1 cellular context compared by ENCODE assay signal in the genomic region with DNA sequence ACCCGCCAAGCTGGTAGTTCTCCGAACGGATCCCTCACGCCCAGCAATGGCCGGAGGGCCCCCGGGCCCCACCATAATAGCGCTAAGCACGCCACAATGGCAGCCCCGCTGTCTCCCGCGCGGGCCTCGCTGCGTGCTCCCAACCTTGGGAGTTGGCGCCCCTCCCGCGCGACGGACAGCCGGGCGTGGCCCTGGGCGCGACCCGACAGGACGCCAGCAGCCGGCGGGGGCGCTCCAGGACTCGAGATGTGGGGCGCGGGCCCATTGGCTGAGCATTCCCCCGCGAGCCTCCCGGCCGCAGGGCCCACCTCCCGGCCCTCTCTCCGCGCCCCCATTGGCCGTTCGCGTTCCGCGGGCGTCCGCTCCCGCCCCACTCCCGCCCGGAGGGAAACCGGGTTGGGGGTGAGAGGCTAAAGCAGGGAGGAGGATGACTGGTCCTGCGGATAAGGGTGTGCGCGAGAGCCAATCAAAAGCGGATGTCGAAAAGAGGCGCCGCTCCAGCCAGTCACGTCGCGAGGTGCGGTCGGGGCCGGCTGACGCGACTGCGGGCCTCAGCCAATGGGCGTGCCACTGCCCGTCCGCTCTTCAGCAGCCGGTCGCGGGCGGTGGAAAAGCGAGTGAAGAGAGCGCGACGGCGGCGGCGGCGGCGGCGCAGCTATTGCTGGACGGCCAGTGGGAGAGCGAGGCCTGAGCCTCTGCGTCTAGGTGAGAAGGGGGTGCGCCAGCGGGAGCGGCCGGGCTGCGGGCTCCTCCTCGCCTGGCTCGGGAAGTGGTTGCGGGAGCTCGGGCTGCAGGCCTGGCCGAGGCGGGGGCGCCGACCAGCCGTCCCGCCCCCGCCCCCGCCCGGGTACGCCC.
A peak's percentile ranks its signal among the peaks of the same experiment; 100 is the strongest.
TF ChIP-seq lines count a peak whose summit lies in the region.

A gene with protein sequence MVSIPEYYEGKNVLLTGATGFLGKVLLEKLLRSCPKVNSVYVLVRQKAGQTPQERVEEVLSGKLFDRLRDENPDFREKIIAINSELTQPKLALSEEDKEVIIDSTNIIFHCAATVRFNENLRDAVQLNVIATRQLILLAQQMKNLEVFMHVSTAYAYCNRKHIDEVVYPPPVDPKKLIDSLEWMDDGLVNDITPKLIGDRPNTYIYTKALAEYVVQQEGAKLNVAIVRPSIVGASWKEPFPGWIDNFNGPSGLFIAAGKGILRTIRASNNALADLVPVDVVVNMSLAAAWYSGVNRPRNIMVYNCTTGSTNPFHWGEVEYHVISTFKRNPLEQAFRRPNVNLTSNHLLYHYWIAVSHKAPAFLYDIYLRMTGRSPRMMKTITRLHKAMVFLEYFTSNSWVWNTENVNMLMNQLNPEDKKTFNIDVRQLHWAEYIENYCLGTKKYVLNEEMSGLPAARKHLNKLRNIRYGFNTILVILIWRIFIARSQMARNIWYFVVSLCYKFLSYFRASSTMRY (plus strand): TSS at position 567 of the 855 bp plus-strand sequence. CDS start 26,098 bp downstream, outside the sequence.

TF ChIP-seq in WTC11, 78 proteins besides CTCF, POLR2A, EP300 and RAD21 (continued from another document and continues in another):
- TF ChIP-seq, protein P1, sequence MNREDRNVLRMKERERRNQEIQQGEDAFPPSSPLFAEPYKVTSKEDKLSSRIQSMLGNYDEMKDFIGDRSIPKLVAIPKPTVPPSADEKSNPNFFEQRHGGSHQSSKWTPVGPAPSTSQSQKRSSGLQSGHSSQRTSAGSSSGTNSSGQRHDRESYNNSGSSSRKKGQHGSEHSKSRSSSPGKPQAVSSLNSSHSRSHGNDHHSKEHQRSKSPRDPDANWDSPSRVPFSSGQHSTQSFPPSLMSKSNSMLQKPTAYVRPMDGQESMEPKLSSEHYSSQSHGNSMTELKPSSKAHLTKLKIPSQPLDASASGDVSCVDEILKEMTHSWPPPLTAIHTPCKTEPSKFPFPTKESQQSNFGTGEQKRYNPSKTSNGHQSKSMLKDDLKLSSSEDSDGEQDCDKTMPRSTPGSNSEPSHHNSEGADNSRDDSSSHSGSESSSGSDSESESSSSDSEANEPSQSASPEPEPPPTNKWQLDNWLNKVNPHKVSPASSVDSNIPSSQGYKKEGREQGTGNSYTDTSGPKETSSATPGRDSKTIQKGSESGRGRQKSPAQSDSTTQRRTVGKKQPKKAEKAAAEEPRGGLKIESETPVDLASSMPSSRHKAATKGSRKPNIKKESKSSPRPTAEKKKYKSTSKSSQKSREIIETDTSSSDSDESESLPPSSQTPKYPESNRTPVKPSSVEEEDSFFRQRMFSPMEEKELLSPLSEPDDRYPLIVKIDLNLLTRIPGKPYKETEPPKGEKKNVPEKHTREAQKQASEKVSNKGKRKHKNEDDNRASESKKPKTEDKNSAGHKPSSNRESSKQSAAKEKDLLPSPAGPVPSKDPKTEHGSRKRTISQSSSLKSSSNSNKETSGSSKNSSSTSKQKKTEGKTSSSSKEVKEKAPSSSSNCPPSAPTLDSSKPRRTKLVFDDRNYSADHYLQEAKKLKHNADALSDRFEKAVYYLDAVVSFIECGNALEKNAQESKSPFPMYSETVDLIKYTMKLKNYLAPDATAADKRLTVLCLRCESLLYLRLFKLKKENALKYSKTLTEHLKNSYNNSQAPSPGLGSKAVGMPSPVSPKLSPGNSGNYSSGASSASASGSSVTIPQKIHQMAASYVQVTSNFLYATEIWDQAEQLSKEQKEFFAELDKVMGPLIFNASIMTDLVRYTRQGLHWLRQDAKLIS (CRISPR knock-in tag; IDR thresholded peaks at IDR 0.05; ENCODE audit: borderline replicate concordance) = no peak
- TF ChIP-seq TEAD1 (CRISPR knock-in tag; IDR thresholded peaks at IDR 0.05) (peak; percentile 81), ATF1 (CRISPR knock-in tag; IDR thresholded peaks at IDR 0.05) (no peak), SOX15 (CRISPR knock-in tag; IDR thresholded peaks at IDR 0.05) (no peak), ZNF138 (CRISPR knock-in tag; conservative IDR thresholded peaks at IDR 0.05) (no peak), TCF7 (CRISPR knock-in tag; IDR thresholded peaks at IDR 0.05; ENCODE audit: low read depth) (no peak), RELA (CRISPR knock-in tag; IDR thresholded peaks at IDR 0.05; ENCODE audit: borderline replicate concordance) (no peak), ZNF263 (CRISPR knock-in tag; IDR thresholded peaks at IDR 0.05; ENCODE audit: low read depth) (no peak), FOXK1 (CRISPR knock-in tag; IDR thresholded peaks at IDR 0.05) (peak; percentile 31; the same call in 1 of the 2 replicates), NR1H2 (CRISPR knock-in tag; IDR thresholded peaks at IDR 0.05) (no peak), ETV6 (CRISPR knock-in tag; IDR thresholded peaks at IDR 0.05) (peak; percentile 83), TP53 (CRISPR knock-in tag; IDR thresholded peaks at IDR 0.05) (no peak), NFYB (CRISPR knock-in tag; conservative IDR thresholded peaks at IDR 0.05; ENCODE audit: low read depth) (peak; percentile 88)
- TF ChIP-seq, protein P2, sequence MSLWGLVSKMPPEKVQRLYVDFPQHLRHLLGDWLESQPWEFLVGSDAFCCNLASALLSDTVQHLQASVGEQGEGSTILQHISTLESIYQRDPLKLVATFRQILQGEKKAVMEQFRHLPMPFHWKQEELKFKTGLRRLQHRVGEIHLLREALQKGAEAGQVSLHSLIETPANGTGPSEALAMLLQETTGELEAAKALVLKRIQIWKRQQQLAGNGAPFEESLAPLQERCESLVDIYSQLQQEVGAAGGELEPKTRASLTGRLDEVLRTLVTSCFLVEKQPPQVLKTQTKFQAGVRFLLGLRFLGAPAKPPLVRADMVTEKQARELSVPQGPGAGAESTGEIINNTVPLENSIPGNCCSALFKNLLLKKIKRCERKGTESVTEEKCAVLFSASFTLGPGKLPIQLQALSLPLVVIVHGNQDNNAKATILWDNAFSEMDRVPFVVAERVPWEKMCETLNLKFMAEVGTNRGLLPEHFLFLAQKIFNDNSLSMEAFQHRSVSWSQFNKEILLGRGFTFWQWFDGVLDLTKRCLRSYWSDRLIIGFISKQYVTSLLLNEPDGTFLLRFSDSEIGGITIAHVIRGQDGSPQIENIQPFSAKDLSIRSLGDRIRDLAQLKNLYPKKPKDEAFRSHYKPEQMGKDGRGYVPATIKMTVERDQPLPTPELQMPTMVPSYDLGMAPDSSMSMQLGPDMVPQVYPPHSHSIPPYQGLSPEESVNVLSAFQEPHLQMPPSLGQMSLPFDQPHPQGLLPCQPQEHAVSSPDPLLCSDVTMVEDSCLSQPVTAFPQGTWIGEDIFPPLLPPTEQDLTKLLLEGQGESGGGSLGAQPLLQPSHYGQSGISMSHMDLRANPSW (CRISPR knock-in tag; conservative IDR thresholded peaks at IDR 0.05; ENCODE audit: low read depth) = no peak
- TF ChIP-seq, protein P3, sequence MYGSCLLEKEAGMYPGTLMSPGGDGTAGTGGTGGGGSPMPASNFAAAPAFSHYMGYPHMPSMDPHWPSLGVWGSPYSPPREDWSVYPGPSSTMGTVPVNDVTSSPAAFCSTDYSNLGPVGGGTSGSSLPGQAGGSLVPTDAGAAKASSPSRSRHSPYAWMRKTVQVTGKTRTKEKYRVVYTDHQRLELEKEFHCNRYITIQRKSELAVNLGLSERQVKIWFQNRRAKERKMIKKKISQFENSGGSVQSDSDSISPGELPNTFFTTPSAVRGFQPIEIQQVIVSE (CRISPR knock-in tag; IDR thresholded peaks at IDR 0.05; ENCODE audit: borderline replicate concordance) = no peak
- TF ChIP-seq, protein P4, sequence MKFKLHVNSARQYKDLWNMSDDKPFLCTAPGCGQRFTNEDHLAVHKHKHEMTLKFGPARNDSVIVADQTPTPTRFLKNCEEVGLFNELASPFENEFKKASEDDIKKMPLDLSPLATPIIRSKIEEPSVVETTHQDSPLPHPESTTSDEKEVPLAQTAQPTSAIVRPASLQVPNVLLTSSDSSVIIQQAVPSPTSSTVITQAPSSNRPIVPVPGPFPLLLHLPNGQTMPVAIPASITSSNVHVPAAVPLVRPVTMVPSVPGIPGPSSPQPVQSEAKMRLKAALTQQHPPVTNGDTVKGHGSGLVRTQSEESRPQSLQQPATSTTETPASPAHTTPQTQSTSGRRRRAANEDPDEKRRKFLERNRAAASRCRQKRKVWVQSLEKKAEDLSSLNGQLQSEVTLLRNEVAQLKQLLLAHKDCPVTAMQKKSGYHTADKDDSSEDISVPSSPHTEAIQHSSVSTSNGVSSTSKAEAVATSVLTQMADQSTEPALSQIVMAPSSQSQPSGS (CRISPR knock-in tag; IDR thresholded peaks at IDR 0.05; ENCODE audit: borderline replicate concordance, low read depth) = no peak
- TF ChIP-seq, protein P5, sequence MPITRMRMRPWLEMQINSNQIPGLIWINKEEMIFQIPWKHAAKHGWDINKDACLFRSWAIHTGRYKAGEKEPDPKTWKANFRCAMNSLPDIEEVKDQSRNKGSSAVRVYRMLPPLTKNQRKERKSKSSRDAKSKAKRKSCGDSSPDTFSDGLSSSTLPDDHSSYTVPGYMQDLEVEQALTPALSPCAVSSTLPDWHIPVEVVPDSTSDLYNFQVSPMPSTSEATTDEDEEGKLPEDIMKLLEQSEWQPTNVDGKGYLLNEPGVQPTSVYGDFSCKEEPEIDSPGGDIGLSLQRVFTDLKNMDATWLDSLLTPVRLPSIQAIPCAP (CRISPR knock-in tag; IDR thresholded peaks at IDR 0.05) = 0 out of 2 replicates have a peak, but pooled peaks have one; percentile 28
- TF ChIP-seq, protein P6, sequence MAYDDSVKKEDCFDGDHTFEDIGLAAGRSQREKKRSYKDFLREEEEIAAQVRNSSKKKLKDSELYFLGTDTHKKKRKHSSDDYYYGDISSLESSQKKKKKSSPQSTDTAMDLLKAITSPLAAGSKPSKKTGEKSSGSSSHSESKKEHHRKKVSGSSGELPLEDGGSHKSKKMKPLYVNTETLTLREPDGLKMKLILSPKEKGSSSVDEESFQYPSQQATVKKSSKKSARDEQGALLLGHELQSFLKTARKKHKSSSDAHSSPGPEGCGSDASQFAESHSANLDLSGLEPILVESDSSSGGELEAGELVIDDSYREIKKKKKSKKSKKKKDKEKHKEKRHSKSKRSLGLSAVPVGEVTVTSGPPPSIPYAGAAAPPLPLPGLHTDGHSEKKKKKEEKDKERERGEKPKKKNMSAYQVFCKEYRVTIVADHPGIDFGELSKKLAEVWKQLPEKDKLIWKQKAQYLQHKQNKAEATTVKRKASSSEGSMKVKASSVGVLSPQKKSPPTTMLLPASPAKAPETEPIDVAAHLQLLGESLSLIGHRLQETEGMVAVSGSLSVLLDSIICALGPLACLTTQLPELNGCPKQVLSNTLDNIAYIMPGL (CRISPR knock-in tag; IDR thresholded peaks at IDR 0.05) = peak; percentile 78
- TF ChIP-seq, protein P7, sequence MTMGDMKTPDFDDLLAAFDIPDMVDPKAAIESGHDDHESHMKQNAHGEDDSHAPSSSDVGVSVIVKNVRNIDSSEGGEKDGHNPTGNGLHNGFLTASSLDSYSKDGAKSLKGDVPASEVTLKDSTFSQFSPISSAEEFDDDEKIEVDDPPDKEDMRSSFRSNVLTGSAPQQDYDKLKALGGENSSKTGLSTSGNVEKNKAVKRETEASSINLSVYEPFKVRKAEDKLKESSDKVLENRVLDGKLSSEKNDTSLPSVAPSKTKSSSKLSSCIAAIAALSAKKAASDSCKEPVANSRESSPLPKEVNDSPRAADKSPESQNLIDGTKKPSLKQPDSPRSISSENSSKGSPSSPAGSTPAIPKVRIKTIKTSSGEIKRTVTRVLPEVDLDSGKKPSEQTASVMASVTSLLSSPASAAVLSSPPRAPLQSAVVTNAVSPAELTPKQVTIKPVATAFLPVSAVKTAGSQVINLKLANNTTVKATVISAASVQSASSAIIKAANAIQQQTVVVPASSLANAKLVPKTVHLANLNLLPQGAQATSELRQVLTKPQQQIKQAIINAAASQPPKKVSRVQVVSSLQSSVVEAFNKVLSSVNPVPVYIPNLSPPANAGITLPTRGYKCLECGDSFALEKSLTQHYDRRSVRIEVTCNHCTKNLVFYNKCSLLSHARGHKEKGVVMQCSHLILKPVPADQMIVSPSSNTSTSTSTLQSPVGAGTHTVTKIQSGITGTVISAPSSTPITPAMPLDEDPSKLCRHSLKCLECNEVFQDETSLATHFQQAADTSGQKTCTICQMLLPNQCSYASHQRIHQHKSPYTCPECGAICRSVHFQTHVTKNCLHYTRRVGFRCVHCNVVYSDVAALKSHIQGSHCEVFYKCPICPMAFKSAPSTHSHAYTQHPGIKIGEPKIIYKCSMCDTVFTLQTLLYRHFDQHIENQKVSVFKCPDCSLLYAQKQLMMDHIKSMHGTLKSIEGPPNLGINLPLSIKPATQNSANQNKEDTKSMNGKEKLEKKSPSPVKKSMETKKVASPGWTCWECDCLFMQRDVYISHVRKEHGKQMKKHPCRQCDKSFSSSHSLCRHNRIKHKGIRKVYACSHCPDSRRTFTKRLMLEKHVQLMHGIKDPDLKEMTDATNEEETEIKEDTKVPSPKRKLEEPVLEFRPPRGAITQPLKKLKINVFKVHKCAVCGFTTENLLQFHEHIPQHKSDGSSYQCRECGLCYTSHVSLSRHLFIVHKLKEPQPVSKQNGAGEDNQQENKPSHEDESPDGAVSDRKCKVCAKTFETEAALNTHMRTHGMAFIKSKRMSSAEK (CRISPR knock-in tag; IDR thresholded peaks at IDR 0.05; ENCODE audit: borderline replicate concordance) = no peak
- TF ChIP-seq, protein P8, sequence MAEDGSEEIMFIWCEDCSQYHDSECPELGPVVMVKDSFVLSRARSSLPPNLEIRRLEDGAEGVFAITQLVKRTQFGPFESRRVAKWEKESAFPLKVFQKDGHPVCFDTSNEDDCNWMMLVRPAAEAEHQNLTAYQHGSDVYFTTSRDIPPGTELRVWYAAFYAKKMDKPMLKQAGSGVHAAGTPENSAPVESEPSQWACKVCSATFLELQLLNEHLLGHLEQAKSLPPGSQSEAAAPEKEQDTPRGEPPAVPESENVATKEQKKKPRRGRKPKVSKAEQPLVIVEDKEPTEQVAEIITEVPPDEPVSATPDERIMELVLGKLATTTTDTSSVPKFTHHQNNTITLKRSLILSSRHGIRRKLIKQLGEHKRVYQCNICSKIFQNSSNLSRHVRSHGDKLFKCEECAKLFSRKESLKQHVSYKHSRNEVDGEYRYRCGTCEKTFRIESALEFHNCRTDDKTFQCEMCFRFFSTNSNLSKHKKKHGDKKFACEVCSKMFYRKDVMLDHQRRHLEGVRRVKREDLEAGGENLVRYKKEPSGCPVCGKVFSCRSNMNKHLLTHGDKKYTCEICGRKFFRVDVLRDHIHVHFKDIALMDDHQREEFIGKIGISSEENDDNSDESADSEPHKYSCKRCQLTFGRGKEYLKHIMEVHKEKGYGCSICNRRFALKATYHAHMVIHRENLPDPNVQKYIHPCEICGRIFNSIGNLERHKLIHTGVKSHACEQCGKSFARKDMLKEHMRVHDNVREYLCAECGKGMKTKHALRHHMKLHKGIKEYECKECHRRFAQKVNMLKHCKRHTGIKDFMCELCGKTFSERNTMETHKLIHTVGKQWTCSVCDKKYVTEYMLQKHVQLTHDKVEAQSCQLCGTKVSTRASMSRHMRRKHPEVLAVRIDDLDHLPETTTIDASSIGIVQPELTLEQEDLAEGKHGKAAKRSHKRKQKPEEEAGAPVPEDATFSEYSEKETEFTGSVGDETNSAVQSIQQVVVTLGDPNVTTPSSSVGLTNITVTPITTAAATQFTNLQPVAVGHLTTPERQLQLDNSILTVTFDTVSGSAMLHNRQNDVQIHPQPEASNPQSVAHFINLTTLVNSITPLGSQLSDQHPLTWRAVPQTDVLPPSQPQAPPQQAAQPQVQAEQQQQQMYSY (CRISPR knock-in tag; IDR thresholded peaks at IDR 0.05) = no peak
- TF ChIP-seq, protein P9, sequence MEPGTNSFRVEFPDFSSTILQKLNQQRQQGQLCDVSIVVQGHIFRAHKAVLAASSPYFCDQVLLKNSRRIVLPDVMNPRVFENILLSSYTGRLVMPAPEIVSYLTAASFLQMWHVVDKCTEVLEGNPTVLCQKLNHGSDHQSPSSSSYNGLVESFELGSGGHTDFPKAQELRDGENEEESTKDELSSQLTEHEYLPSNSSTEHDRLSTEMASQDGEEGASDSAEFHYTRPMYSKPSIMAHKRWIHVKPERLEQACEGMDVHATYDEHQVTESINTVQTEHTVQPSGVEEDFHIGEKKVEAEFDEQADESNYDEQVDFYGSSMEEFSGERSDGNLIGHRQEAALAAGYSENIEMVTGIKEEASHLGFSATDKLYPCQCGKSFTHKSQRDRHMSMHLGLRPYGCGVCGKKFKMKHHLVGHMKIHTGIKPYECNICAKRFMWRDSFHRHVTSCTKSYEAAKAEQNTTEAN (CRISPR knock-in tag; IDR thresholded peaks at IDR 0.05) = peak; percentile 32; the same call in 1 of the 2 replicates
- TF ChIP-seq, protein P10, sequence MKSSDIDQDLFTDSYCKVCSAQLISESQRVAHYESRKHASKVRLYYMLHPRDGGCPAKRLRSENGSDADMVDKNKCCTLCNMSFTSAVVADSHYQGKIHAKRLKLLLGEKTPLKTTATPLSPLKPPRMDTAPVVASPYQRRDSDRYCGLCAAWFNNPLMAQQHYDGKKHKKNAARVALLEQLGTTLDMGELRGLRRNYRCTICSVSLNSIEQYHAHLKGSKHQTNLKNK (CRISPR knock-in tag; IDR thresholded peaks at IDR 0.05) = no peak
